In the genomic region with DNA sequence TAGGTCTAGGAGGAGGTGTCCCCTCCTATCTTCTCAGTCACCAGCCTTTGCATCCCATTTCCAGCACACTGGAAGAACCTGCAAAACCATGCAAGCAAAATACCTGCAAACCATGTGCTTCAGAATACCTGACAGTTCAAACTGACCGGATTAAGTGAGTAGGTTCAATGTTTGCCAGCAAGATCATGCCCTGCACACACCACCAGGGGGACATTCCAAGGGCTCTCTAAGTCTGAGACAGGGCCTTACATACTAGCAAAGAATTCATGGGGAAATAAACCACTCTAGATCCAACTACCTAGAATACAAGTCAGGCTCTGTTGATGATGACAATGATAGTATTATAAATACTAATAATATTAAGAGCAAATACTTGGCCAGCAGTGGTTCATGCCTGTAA, we compare ENCODE assay signal across 10 cellular contexts. TPM values are rescaled to one million over a fixed set of nuclear protein-coding genes. Genes with fewer than 3 reads are reported as not detected.
A peak's percentile ranks its signal among the peaks of the same experiment; 100 is the strongest.
DNase-seq lines count a peak whose midpoint lies in the region; ATAC-seq and TF ChIP-seq lines count a peak whose summit lies in the region.
"Had no signal": no experiment of that assay in that cellular context is flagged by ENCODE, and none has a peak within 500 bp of the region (broad histone marks: within the 10 kb centered on the region; RNA-seq: fewer than 3 reads in every experiment).

No MANE protein-coding gene starts in this region.

- no peaks in the 10 kb centered on the region for H3K27me3 Mint-ChIP-seq in activated CD8-positive, alpha-beta memory T cell treated with anti-CD3 and anti-CD28 coated beads, Interleukin-2, amount 10 ng/mL, durations not matched to agents 7 days and 5 days

- H3K36me3 Mint-ChIP-seq in activated CD8-positive, alpha-beta memory T cell treated with anti-CD3 and anti-CD28 coated beads, Interleukin-2, amount 10 ng/mL, durations not matched to agents 7 days and 5 days = peaks cover 24% of the 10 kb centered on the region

- no peaks in the 10 kb centered on the region for H3K9me3 Mint-ChIP-seq in activated CD8-positive, alpha-beta memory T cell treated with anti-CD3 and anti-CD28 coated beads, Interleukin-2, amount 10 ng/mL, durations not matched to agents 7 days and 5 days (ENCODE audit: low read depth)

- H3K4me1 Mint-ChIP-seq in activated CD8-positive, alpha-beta memory T cell treated with anti-CD3 and anti-CD28 coated beads, Interleukin-2, amount 10 ng/mL, durations not matched to agents 7 days and 5 days = peaks cover 18% of the 10 kb centered on the region

- peak; percentile 2 for DNase-seq in COLO829 (ENCODE audit: low spot score)
- peak; percentile 59 for DNase-seq in HT-29 (ENCODE audit: low spot score)
- no peak for DNase-seq in astrocyte of the cerebellum (ENCODE audit: low read depth)
- no peak for DNase-seq in right lobe of liver
- no peak for DNase-seq in activated CD8-positive, alpha-beta memory T cell treated with anti-CD3 and anti-CD28 coated beads, Interleukin-2, amount 10 ng/mL, durations not matched to agents 7 days and 5 days
- no peak for DNase-seq in midbrain (lab: John Stamatoyannopoulos, UW)
- DNase-seq: NK-92 treated with Interleukin-12 subunit alpha and Interleukin-12 subunit beta, amount 100 ng/mL, for 24 hours; pancreas had no signal

- TF ChIP-seq POLR2A in right lobe of liver (IDR thresholded peaks at IDR 0.05) = no peak

- H3K4me3 ChIP-seq in astrocyte of the cerebellum (ENCODE audit: low read depth, low read length) (no peak overlapping the region), right lobe of liver (no peak overlapping the region)
- H3K4me3 ChIP-seq: pancreas had no signal

- ATAC-seq in right lobe of liver (peak; percentile 34 to 61 (median 43)), GM19395 (IDR thresholded peaks at IDR 0.05; ENCODE audit: unreplicated experiment) (no peak), HG03159 (IDR thresholded peaks at IDR 0.05; ENCODE audit: unreplicated experiment) (no peak)
- no peak for ATAC-seq in activated CD8-positive, alpha-beta memory T cell treated with anti-CD3 and anti-CD28 coated beads, Interleukin-2, amount 10 ng/mL, durations not matched to agents 7 days and 5 days

- no peak overlapping the region for H3K27ac ChIP-seq in right lobe of liver
- H3K27ac ChIP-seq: pancreas had no signal

- H3K4me3 Mint-ChIP-seq in activated CD8-positive, alpha-beta memory T cell treated with anti-CD3 and anti-CD28 coated beads, Interleukin-2, amount 10 ng/mL, durations not matched to agents 7 days and 5 days = no peak overlapping the region

- H3K27me3 ChIP-seq in right lobe of liver = no peaks in the 10 kb centered on the region
- H3K27me3 ChIP-seq: pancreas had no signal

- H3K27ac Mint-ChIP-seq in activated CD8-positive, alpha-beta memory T cell treated with anti-CD3 and anti-CD28 coated beads, Interleukin-2, amount 10 ng/mL, durations not matched to agents 7 days and 5 days = no peak overlapping the region

- CTCF ChIA-PET in activated CD8-positive, alpha-beta memory T cell treated with anti-CD3 and anti-CD28 coated beads, Interleukin-2, amount 10 ng/mL, durations not matched to agents 7 days and 5 days (lab: Charles Lee) = no interaction called here

- WGBS in right lobe of liver (ENCODE audit: insufficient coverage, low coverage, low lambda C conversion rate, missing lambda C conversion rate) = 20% methylated on average over 1 of the region's 1 CpG

- no peaks in the 10 kb centered on the region for H3K9me3 ChIP-seq in right lobe of liver
- H3K9me3 ChIP-seq: pancreas had no signal

- in situ Hi-C loops in astrocyte of the cerebellum (cut with HindIII; ENCODE audit: low sequenced_read_pairs) = no loop called here

- intact Hi-C loops in right lobe of liver (cut with DNase I) = no loop called here

- H3K4me1 ChIP-seq in right lobe of liver = peaks cover 0 to 17% (median 0%) of the 10 kb centered on the region in 4 donors
- H3K4me1 ChIP-seq: pancreas had no signal

- peaks cover 0 to 9% (median 1%) of the 10 kb centered on the region in 4 donors for H3K36me3 ChIP-seq in right lobe of liver
- H3K36me3 ChIP-seq: pancreas had no signal

- TF ChIP-seq CTCF in astrocyte of the cerebellum (IDR thresholded peaks at IDR 0.05; ENCODE audit: low read depth, low read length, missing control alignments) (peak; percentile 58), right lobe of liver (IDR thresholded peaks at IDR 0.05) (peak; percentile 24 to 31 (median 29))

RNA-seq across cellular contexts. Expression of a gene that starts 27.6 kb away (rescaled TPM):
- total RNA-seq in HT-29 (2014; rRNA removed; shearing (Covaris generic)) = 10.0 and 15.5 TPM in 2 replicates
- 10 to 100 TPM; 10.5 to 23.1 (median 14.6) TPM for total RNA-seq in right lobe of liver
- total RNA-seq in activated CD8-positive, alpha-beta memory T cell treated with anti-CD3 and anti-CD28 coated beads, Interleukin-2, amount 10 ng/mL, durations not matched to agents 7 days and 5 days = 10 to 100 TPM; 37.6 to 39.9 TPM

RNA-seq across cellular contexts. Expression of a gene that starts 59.9 kb away (rescaled TPM):
- 3.0 and 3.7 TPM in 2 replicates for total RNA-seq in HT-29 (2014; rRNA removed; shearing (Covaris generic))
- total RNA-seq in right lobe of liver = 10 to 100 TPM in 1 of 6 experiments, 1 to 10 TPM in 5; 3.5 to 10.3 (median 6.1) TPM
- 10 to 100 TPM; 26.4 to 29.3 TPM for total RNA-seq in activated CD8-positive, alpha-beta memory T cell treated with anti-CD3 and anti-CD28 coated beads, Interleukin-2, amount 10 ng/mL, durations not matched to agents 7 days and 5 days

Comparison
In these comparisons a context has a peak if more than half of its experiments do, and no peak if none do; other contexts are left out.
1. DNase-seq: peak in COLO829 (single experiment) and HT-29 (single experiment); none in astrocyte of the cerebellum (single experiment), right lobe of liver (0 of 3), activated CD8-positive, alpha-beta memory T cell treated with anti-CD3 and anti-CD28 coated beads, Interleukin-2, amount 10 ng/mL, durations not matched to agents 7 days and 5 days (single experiment) and midbrain (single experiment).
2. ATAC-seq: peak in right lobe of liver (4 of 4); none in GM19395 (single experiment), HG03159 (single experiment) and activated CD8-positive, alpha-beta memory T cell treated with anti-CD3 and anti-CD28 coated beads, Interleukin-2, amount 10 ng/mL, durations not matched to agents 7 days and 5 days (single experiment).